ENCODE assay signal across 11 cellular contexts in the genomic region with DNA sequence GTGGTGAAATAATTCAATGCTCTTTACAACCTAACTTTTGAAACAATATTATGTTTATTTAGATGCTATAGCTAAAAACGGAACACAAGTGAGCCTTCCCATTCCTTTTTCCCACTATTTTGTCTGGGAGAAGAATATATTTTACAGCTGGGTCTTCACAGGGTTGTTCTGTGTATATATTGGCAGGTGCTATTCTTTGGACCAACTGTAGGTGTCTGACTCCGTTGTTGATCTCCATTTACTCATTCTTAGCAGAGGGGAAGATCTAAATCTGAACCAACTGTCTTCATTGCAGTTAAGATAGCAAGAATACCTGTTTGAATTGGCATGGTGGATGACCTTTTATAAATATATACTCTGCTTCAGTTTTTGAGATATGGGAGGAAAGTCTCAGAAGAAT.
A peak's percentile ranks its signal among the peaks of the same experiment; 100 is the strongest.
DNase-seq lines count a peak whose midpoint lies in the region; ATAC-seq and TF ChIP-seq lines count a peak whose summit lies in the region.
"Had no signal": no experiment of that assay in that cellular context is flagged by ENCODE, and none has a peak within 500 bp of the region (broad histone marks: within the 10 kb centered on the region; RNA-seq: fewer than 3 reads in every experiment).

No MANE protein-coding gene starts in this region.

- H3K23me2 ChIP-seq in H9 (ENCODE audit: insufficient read length, low read depth, low read length, poor library complexity, severe bottlenecking): no peaks in the 10 kb centered on the region

- no peak overlapping the region for H2AK5ac ChIP-seq in H9 (ENCODE audit: insufficient read length, low read length)

- H3K18ac ChIP-seq in H9 (ENCODE audit: insufficient read length, low read depth, low read length): no peak overlapping the region

- H3K4ac ChIP-seq in H9 (ENCODE audit: low read depth, low read length): no peak overlapping the region

- peak; percentile 66 for ATAC-seq in GM18517 (IDR thresholded peaks at IDR 0.05; ENCODE audit: unreplicated experiment)
- ATAC-seq in HG03025 (IDR thresholded peaks at IDR 0.05; ENCODE audit: low FRiP score, unreplicated experiment): no peak
- ATAC-seq in HG03565 (IDR thresholded peaks at IDR 0.05; ENCODE audit: unreplicated experiment): no peak

- no peak for TF ChIP-seq POLR2A in NB4 (IDR thresholded peaks at IDR 0.05; ENCODE audit: extremely low read depth, insufficient read length)

- no peak overlapping the region for H3K4me3 ChIP-seq in NB4 (ENCODE audit: low read depth, low read length)
- H3K4me3 ChIP-seq: right lobe of liver had no signal

- H3K9me3 Mint-ChIP-seq in H9: no peaks in the 10 kb centered on the region
- H3K9me3 Mint-ChIP-seq: stimulated activated naive B cell treated with anti-CD40 and anti-IgM and Interleukin-4, amounts not matched to agents 10 μg/mL and 1 μg/mL and 100 μg/mL, for 72 hours had no signal

- no CpG with 5 or more reads among the region's 2 CpGs for WGBS in H9 (ENCODE audit: extremely low coverage, insufficient read length, low lambda C conversion rate)

- H2BK12ac ChIP-seq in H9 (ENCODE audit: insufficient read length, low read depth, low read length): no peak overlapping the region

- no peak overlapping the region for H2BK5ac ChIP-seq in H9 (ENCODE audit: insufficient read length, low read length)

- TF ChIP-seq CTCF in H9 (conservative IDR thresholded peaks at IDR 0.05) (peak; percentile 53), NB4 (IDR thresholded peaks at IDR 0.05; ENCODE audit: low read depth, low read length) (peak; percentile 4)

- no peaks in the 10 kb centered on the region for H3K9me3 ChIP-seq in H9 (ENCODE audit: control insufficient read depth, low read depth, low read length)
- H3K9me3 ChIP-seq: right lobe of liver had no signal

- H4K5ac ChIP-seq in H9 (ENCODE audit: insufficient read length, low read depth, low read length): no peak overlapping the region

- no peak overlapping the region for H3K23ac ChIP-seq in H9 (ENCODE audit: insufficient read length, low read depth, low read length)

- H2AFZ ChIP-seq in H9 (ENCODE audit: low read length): no peak overlapping the region

- H3K79me2 ChIP-seq in H9 (ENCODE audit: insufficient read depth, low read length): no peaks in the 10 kb centered on the region

- H3K14ac ChIP-seq in H9 (ENCODE audit: insufficient read depth, low read length): no peak overlapping the region

- H3K27ac Mint-ChIP-seq in H9: no peak overlapping the region
- H3K27ac Mint-ChIP-seq: stimulated activated naive B cell treated with anti-CD40 and anti-IgM and Interleukin-4, amounts not matched to agents 10 μg/mL and 1 μg/mL and 100 μg/mL, for 72 hours had no signal

- no peak for DNase-seq in H9
- DNase-seq in NB4 (ENCODE audit: low read depth): peak; percentile 4
- DNase-seq in iPS-NIHi7 (ENCODE audit: extremely low spot score): peak; percentile 14
- no peak for DNase-seq in GDM1 (lab: John Stamatoyannopoulos, UW)
- no peak for DNase-seq in ureter (ENCODE audit: low spot score)
- DNase-seq: NCI-H2029; right lobe of liver; stimulated activated naive B cell treated with anti-CD40 and anti-IgM and Interleukin-4, amounts not matched to agents 10 μg/mL and 1 μg/mL and 100 μg/mL, for 72 hours had no signal

- H4K20me1 ChIP-seq in H9 (ENCODE audit: control insufficient read depth, insufficient read depth, insufficient read length): no peaks in the 10 kb centered on the region

- H2BK15ac ChIP-seq in H9 (ENCODE audit: low read depth, low read length): no peak overlapping the region

- no peak overlapping the region for H2BK120ac ChIP-seq in H9 (ENCODE audit: low read depth, low read length, poor library complexity, severe bottlenecking)

- H3K4me1 Mint-ChIP-seq in H9: no peaks in the 10 kb centered on the region

- no peak overlapping the region for H2BK20ac ChIP-seq in H9 (ENCODE audit: low read depth, low read length, poor library complexity, severe bottlenecking)

- no peak overlapping the region for H3K27ac ChIP-seq in H9 (ENCODE audit: insufficient read length, low read depth, low read length)
- H3K27ac ChIP-seq: right lobe of liver had no signal

- H4K91ac ChIP-seq in H9 (ENCODE audit: insufficient read length, low read depth, low read length): no peak overlapping the region

- no peaks in the 10 kb centered on the region; a peak in 1 of 7 replicates for H3K36me3 Mint-ChIP-seq in H9 (ENCODE audit: insufficient read depth in 1 of 3, low read depth in 3 of 3)
- H3K36me3 Mint-ChIP-seq: stimulated activated naive B cell treated with anti-CD40 and anti-IgM and Interleukin-4, amounts not matched to agents 10 μg/mL and 1 μg/mL and 100 μg/mL, for 72 hours had no signal

- H3K9ac ChIP-seq in H9 (ENCODE audit: extremely low read depth, insufficient read length, low read length): no peak overlapping the region

- H3K79me1 ChIP-seq in H9 (ENCODE audit: insufficient read depth, low read depth, low read length, poor library complexity, severe bottlenecking): no peaks in the 10 kb centered on the region

- H3K4me3 Mint-ChIP-seq in H9: no peak overlapping the region
- H3K4me3 Mint-ChIP-seq: stimulated activated naive B cell treated with anti-CD40 and anti-IgM and Interleukin-4, amounts not matched to agents 10 μg/mL and 1 μg/mL and 100 μg/mL, for 72 hours had no signal

- no peak overlapping the region for H4K8ac ChIP-seq in H9 (replicated peaks; ENCODE audit: insufficient read length, low read depth, low read length)

- no peak overlapping the region for H3K4me2 ChIP-seq in H9 (ENCODE audit: insufficient read depth, insufficient read length, low read length)

- H3T11ph ChIP-seq in H9 (ENCODE audit: low read length): no peak overlapping the region

- no peak overlapping the region for H3K56ac ChIP-seq in H9 (ENCODE audit: insufficient read length, low read depth, low read length)

- no peaks in the 10 kb centered on the region for H3K27me3 ChIP-seq in H9 (ENCODE audit: insufficient read depth, low read length)
- H3K27me3 ChIP-seq: right lobe of liver had no signal

- H3K4me1 ChIP-seq in H9 (ENCODE audit: insufficient read depth, low read length): no peaks in the 10 kb centered on the region
- H3K4me1 ChIP-seq: right lobe of liver had no signal

- H3K27me3 Mint-ChIP-seq in H9 (ENCODE audit: low read depth): no peaks in the 10 kb centered on the region
- H3K27me3 Mint-ChIP-seq: stimulated activated naive B cell treated with anti-CD40 and anti-IgM and Interleukin-4, amounts not matched to agents 10 μg/mL and 1 μg/mL and 100 μg/mL, for 72 hours had no signal

Comparison
In these comparisons a context has a peak if more than half of its experiments do, and no peak if none do; other contexts are left out.
1. DNase-seq: peak in NB4 (single experiment) and iPS-NIHi7 (single experiment); none in H9 (single experiment), GDM1 (single experiment) and ureter (single experiment).